1 cellular context compared by ENCODE assay signal in the genomic region with DNA sequence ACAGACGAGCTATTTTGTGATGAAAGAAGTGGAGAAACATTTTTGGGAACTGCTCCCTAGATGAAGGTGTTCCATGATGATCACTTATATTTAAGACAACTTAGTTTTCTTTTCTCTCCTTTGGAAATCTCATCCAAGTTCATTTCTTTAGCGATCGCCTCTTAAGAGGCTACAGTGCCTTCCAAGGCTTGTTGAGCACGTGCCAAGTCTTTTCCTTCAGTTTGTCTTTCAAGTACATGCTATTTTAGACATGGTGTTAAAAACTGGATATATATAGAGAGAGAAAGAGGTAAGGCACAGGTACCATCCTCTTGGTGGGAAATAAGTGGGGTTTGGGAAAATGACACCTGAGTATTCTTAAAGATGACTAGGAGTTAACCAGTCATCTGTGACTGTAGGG.
TF ChIP-seq lines count a peak whose summit lies in the region.

No MANE protein-coding gene starts in this region.

TF ChIP-seq in HepG2, 621 proteins besides CTCF, POLR2A, EP300 and RAD21:
- TF ChIP-seq SPEN (CRISPR knock-in tag; IDR thresholded peaks at IDR 0.05; ENCODE audit: low read depth) (no peak), MED8 (CRISPR knock-in tag; IDR thresholded peaks at IDR 0.05; ENCODE audit: insufficient replicate concordance) (no peak), FOXP1 (IDR thresholded peaks at IDR 0.05) (no peak), FOXP1 (CRISPR knock-in tag; IDR thresholded peaks at IDR 0.05) (no peak), MAFG (CRISPR knock-in tag; IDR thresholded peaks at IDR 0.05) (no peak), ATF7 (IDR thresholded peaks at IDR 0.05) (no peak), ATF7 (CRISPR knock-in tag; IDR thresholded peaks at IDR 0.05) (no peak), KDM4B (CRISPR knock-in tag; IDR thresholded peaks at IDR 0.05) (no peak)
- TF ChIP-seq, protein P1, sequence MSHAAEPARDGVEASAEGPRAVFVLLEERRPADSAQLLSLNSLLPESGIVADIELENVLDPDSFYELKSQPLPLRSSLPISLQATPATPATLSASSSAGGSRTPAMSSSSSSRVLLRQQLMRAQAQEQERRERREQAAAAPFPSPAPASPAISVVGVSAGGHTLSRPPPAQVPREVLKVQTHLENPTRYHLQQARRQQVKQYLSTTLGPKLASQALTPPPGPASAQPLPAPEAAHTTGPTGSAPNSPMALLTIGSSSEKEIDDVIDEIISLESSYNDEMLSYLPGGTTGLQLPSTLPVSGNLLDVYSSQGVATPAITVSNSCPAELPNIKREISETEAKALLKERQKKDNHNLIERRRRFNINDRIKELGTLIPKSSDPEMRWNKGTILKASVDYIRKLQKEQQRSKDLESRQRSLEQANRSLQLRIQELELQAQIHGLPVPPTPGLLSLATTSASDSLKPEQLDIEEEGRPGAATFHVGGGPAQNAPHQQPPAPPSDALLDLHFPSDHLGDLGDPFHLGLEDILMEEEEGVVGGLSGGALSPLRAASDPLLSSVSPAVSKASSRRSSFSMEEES (CRISPR knock-in tag; IDR thresholded peaks at IDR 0.05), result no peak
- TF ChIP-seq, protein P2, sequence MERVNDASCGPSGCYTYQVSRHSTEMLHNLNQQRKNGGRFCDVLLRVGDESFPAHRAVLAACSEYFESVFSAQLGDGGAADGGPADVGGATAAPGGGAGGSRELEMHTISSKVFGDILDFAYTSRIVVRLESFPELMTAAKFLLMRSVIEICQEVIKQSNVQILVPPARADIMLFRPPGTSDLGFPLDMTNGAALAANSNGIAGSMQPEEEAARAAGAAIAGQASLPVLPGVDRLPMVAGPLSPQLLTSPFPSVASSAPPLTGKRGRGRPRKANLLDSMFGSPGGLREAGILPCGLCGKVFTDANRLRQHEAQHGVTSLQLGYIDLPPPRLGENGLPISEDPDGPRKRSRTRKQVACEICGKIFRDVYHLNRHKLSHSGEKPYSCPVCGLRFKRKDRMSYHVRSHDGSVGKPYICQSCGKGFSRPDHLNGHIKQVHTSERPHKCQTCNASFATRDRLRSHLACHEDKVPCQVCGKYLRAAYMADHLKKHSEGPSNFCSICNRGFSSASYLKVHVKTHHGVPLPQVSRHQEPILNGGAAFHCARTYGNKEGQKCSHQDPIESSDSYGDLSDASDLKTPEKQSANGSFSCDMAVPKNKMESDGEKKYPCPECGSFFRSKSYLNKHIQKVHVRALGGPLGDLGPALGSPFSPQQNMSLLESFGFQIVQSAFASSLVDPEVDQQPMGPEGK (CRISPR knock-in tag; IDR thresholded peaks at IDR 0.05), result no peak
TF ChIP-seq in HepG2: peak in this region for 0.
